Comparison of ENCODE assay signal across 31 cellular contexts in the genomic region with DNA sequence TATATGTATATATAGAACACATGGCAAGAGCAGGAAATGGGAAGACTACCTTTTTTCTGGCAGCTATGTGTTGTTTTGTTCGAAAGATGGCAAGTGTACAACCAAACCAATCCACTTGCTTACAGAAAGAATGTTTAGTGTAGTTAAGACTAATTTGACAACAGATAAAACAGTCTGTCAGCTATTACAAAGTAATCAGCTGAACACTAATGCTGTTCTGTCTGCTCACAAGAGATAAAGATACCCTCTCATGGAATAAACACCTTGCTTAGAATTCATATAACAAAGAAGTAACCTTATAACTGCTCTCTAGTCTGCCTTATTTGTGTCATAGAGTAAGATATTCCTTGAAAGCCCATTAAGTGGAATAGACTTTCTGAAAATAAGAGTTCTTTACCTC. TPM values are rescaled to one million over a fixed set of nuclear protein-coding genes. Genes with fewer than 3 reads are reported as not detected.
DNase-seq lines count a peak whose midpoint lies in the region; ATAC-seq and TF ChIP-seq lines count a peak whose summit lies in the region.
"Had no signal": no experiment of that assay in that cellular context is flagged by ENCODE, and none has a peak within 500 bp of the region (broad histone marks: within the 10 kb centered on the region; RNA-seq: fewer than 3 reads in every experiment).

No MANE protein-coding gene starts in this region.

- intact Hi-C loops in CD4-positive, alpha-beta T cell (cut with DNase I, micrococcal nuclease) = loop anchor here in 1 of 2 experiments (5.0 kb wide), 1 partner anchor 38 kb away; no protein-coding TSS in a partner anchor

- peaks cover 84% of the 10 kb centered on the region for H3K36me3 Mint-ChIP-seq in CD4-positive, alpha-beta T cell (ENCODE audit: low read depth)
- H3K36me3 Mint-ChIP-seq in chondrocyte (ENCODE audit: low read depth) (peaks cover 30% of the 10 kb centered on the region), mesothelial cell of epicardium (peaks cover 50% of the 10 kb centered on the region)

- TF ChIP-seq CTCF in CD4-positive, alpha-beta T cell (IDR thresholded peaks at IDR 0.05) = no peak
- TF ChIP-seq CTCF in chondrocyte (IDR thresholded peaks at IDR 0.05) (no peak), mesothelial cell of epicardium (IDR thresholded peaks at IDR 0.05; ENCODE audit: unreplicated experiment) (no peak), WERI-Rb-1 (IDR thresholded peaks at IDR 0.05; ENCODE audit: low read depth, low read length) (no peak)

- DNase-seq in CD4-positive, alpha-beta T cell = no peak
- no peak for DNase-seq in chondrocyte (ENCODE audit: low spot score)
- no peak for DNase-seq in mesothelial cell of epicardium (ENCODE audit: low spot score in 2 of 2, unreplicated experiment in 2 of 2)
- no peak for DNase-seq in Ammon's horn (ENCODE audit: low spot score)
- DNase-seq in NCI-H1092 treated with DMSO at 0.1 percent for 48 hours (lab: John Stamatoyannopoulos, UW) = no peak
- no peak for DNase-seq in WERI-Rb-1
- DNase-seq: activated CD8-positive, alpha-beta memory T cell treated with anti-CD3 and anti-CD28 coated beads, Interleukin-2, amount 50 U/mL, for 48 hours; activated CD8-positive, alpha-beta T cell treated with anti-CD3 and anti-CD28 coated beads for 36 hours; activated effector memory CD4-positive, alpha-beta T cell treated with Interleukin-2 at 50 U/mL for 16 hours; C1 segment of cervical spinal cord; Calu3; DND-41; effector CD8-positive, alpha-beta T cell; GF-D8; KG1; left ventricle myocardium superior; MG63; midbrain; naive thymus-derived CD4-positive, alpha-beta T cell; NCI-H1930; NCI-H524; nucleus accumbens; PC-3; psoas muscle; SK-N-SH; stimulated activated CD4-positive, alpha-beta T cell treated with anti-CD3 and anti-CD28 coated beads, Interleukin-4, amount 100 ng/mL, for 24 hours; transverse colon had no signal

- CTCF ChIA-PET in CD4-positive, alpha-beta T cell (lab: Charles Lee) = interaction anchor here (2.2 kb wide), 1 partner anchor 17 kb away, joined by 11 read pairs; the partner anchor contains the start of gene TRIM13

- POLR2A ChIA-PET in CD4-positive, alpha-beta T cell (lab: Charles Lee) = interaction anchor here (0.7 to 1.2 kb wide), 5 partner anchors 11 to 68 kb away, joined by 3 to 12 read pairs (median 3); partner anchors contain the start of gene TRIM13

- no peaks in the 10 kb centered on the region for H3K9me3 Mint-ChIP-seq in CD4-positive, alpha-beta T cell
- H3K9me3 Mint-ChIP-seq in chondrocyte (ENCODE audit: low read depth) (no peaks in the 10 kb centered on the region), mesothelial cell of epicardium (peaks cover 3% of the 10 kb centered on the region)
- H3K9me3 Mint-ChIP-seq: activated CD8-positive, alpha-beta T cell treated with anti-CD3 and anti-CD28 coated beads for 36 hours; T-helper 1 cell treated with Interleukin-12 subunit alpha and Interleukin-12 subunit beta and Interleukin-4 antibody, amounts not matched to agents 30 μg/mL and 1 μg/mL, for 36 hours had no signal

- H3K9me3 ChIP-seq in CD4-positive, alpha-beta T cell (ENCODE audit: control insufficient read depth, low read length) = no peaks in the 10 kb centered on the region
- H3K9me3 ChIP-seq in HUES48 (ENCODE audit: control insufficient read depth, insufficient read depth, low read length) (no peaks in the 10 kb centered on the region), WERI-Rb-1 (ENCODE audit: severe bottlenecking) (no peaks in the 10 kb centered on the region)
- H3K9me3 ChIP-seq: MG63, psoas muscle, SK-N-SH, transverse colon had no signal

- no peak for ATAC-seq in CD4-positive, alpha-beta T cell (ENCODE audit: poor library complexity)
- ATAC-seq in GM21526 (IDR thresholded peaks at IDR 0.05; ENCODE audit: low FRiP score, unreplicated experiment) = no peak
- ATAC-seq: activated CD8-positive, alpha-beta T cell treated with anti-CD3 and anti-CD28 coated beads for 36 hours; activated naive CD4-positive, alpha-beta T cell treated with anti-CD3 and anti-CD28 coated beads, Interleukin-2, amount 50 U/mL, for 72 hours; naive thymus-derived CD4-positive, alpha-beta T cell; PC-3 had no signal

- no peaks in the 10 kb centered on the region for H3K27me3 ChIP-seq in CD4-positive, alpha-beta T cell (ENCODE audit: control insufficient read depth, insufficient read depth, low read length)
- H3K27me3 ChIP-seq in HUES48 (ENCODE audit: control insufficient read depth, insufficient read depth, low read length) (no peaks in the 10 kb centered on the region), WERI-Rb-1 (ENCODE audit: insufficient read depth, low read depth, severe bottlenecking) (no peaks in the 10 kb centered on the region)
- H3K27me3 ChIP-seq: MG63, transverse colon had no signal

- H3K9ac ChIP-seq in HUES48 (ENCODE audit: low read depth, low read length) = no peak overlapping the region
- H3K9ac ChIP-seq: SK-N-SH had no signal

- H3K4me3 Mint-ChIP-seq in CD4-positive, alpha-beta T cell = no peak overlapping the region
- no peak overlapping the region for H3K4me3 Mint-ChIP-seq in chondrocyte (ENCODE audit: unreplicated experiment)
- H3K4me3 Mint-ChIP-seq in mesothelial cell of epicardium = no peak overlapping the region
- H3K4me3 Mint-ChIP-seq: activated CD8-positive, alpha-beta T cell treated with anti-CD3 and anti-CD28 coated beads for 36 hours; naive thymus-derived CD4-positive, alpha-beta T cell; T-helper 1 cell treated with Interleukin-12 subunit alpha and Interleukin-12 subunit beta and Interleukin-4 antibody, amounts not matched to agents 30 μg/mL and 1 μg/mL, for 36 hours had no signal

- no peak overlapping the region for H3K27ac ChIP-seq in CD4-positive, alpha-beta T cell (ENCODE audit: low read depth, low read length)
- H3K27ac ChIP-seq in HUES48 (ENCODE audit: low read depth, low read length) (peak overlapping the region; percentile 50), WERI-Rb-1 (no peak overlapping the region)

- H3K27me3 Mint-ChIP-seq in CD4-positive, alpha-beta T cell = no peaks in the 10 kb centered on the region
- H3K27me3 Mint-ChIP-seq in chondrocyte (ENCODE audit: low read depth) = no peaks in the 10 kb centered on the region
- no peaks in the 10 kb centered on the region for H3K27me3 Mint-ChIP-seq in mesothelial cell of epicardium (ENCODE audit: low read depth)
- H3K27me3 Mint-ChIP-seq: activated CD8-positive, alpha-beta T cell treated with anti-CD3 and anti-CD28 coated beads for 36 hours; naive thymus-derived CD4-positive, alpha-beta T cell had no signal

- peak overlapping the region; percentile 64 for H3K27ac Mint-ChIP-seq in CD4-positive, alpha-beta T cell
- H3K27ac Mint-ChIP-seq in chondrocyte (ENCODE audit: unreplicated experiment) = peak overlapping the region; percentile 22
- H3K27ac Mint-ChIP-seq in mesothelial cell of epicardium = peak overlapping the region; percentile 39
- H3K27ac Mint-ChIP-seq: activated CD8-positive, alpha-beta T cell treated with anti-CD3 and anti-CD28 coated beads for 36 hours; activated naive CD4-positive, alpha-beta T cell treated with anti-CD3 and anti-CD28 coated beads, Interleukin-2, amount 50 U/mL, for 72 hours; T-helper 1 cell treated with Interleukin-12 subunit alpha and Interleukin-12 subunit beta and Interleukin-4 antibody, amounts not matched to agents 30 μg/mL and 1 μg/mL, for 36 hours had no signal

- H3K36me3 ChIP-seq in HUES48 (ENCODE audit: control insufficient read depth, insufficient read depth, low read length) = peaks cover 33% of the 10 kb centered on the region
- H3K36me3 ChIP-seq in WERI-Rb-1 = peaks cover 3% of the 10 kb centered on the region; the same call in 1 of the 2 replicates

- H3K4me3 ChIP-seq in HUES48 (ENCODE audit: low read depth, low read length) = no peak overlapping the region
- no peak overlapping the region for H3K4me3 ChIP-seq in WERI-Rb-1 (ENCODE audit: low read depth, low read length)
- H3K4me3 ChIP-seq: MG63, psoas muscle, transverse colon had no signal

- peaks cover 56% of the 10 kb centered on the region for H3K4me1 Mint-ChIP-seq in CD4-positive, alpha-beta T cell (ENCODE audit: low read depth)
- H3K4me1 Mint-ChIP-seq in chondrocyte (ENCODE audit: low read depth) (peaks cover 51% of the 10 kb centered on the region), mesothelial cell of epicardium (peaks cover 12% of the 10 kb centered on the region)

- peaks cover 26% of the 10 kb centered on the region for H3K4me1 ChIP-seq in HUES48 (ENCODE audit: control insufficient read depth, insufficient read depth, low read length)

RNA-seq across cellular contexts. Expression of gene KCNRG, which starts 0.8 kb away (rescaled TPM):
- under 1 TPM; 0.27 to 0.70 TPM for total RNA-seq in CD4-positive, alpha-beta T cell
- total RNA-seq in chondrocyte (0.22 to 0.59 TPM (median 0.36 TPM) in 3 replicates), mesothelial cell of epicardium (0.88 to 1.4 TPM (median 1.3 TPM) in 3 replicates)
- total RNA-seq: Calu3 had no signal

RNA-seq across cellular contexts. Expression of gene TRIM13, which starts 17.6 kb away (rescaled TPM):
- total RNA-seq in CD4-positive, alpha-beta T cell = 10 to 100 TPM; 32.5 to 32.9 TPM
- 24.4 to 30.8 TPM (median 27.7 TPM) in 3 replicates for total RNA-seq in chondrocyte
- 38.2 to 40.3 TPM (median 38.5 TPM) in 3 replicates for total RNA-seq in mesothelial cell of epicardium
